8 cellular contexts compared by ENCODE assay signal in the genomic region with DNA sequence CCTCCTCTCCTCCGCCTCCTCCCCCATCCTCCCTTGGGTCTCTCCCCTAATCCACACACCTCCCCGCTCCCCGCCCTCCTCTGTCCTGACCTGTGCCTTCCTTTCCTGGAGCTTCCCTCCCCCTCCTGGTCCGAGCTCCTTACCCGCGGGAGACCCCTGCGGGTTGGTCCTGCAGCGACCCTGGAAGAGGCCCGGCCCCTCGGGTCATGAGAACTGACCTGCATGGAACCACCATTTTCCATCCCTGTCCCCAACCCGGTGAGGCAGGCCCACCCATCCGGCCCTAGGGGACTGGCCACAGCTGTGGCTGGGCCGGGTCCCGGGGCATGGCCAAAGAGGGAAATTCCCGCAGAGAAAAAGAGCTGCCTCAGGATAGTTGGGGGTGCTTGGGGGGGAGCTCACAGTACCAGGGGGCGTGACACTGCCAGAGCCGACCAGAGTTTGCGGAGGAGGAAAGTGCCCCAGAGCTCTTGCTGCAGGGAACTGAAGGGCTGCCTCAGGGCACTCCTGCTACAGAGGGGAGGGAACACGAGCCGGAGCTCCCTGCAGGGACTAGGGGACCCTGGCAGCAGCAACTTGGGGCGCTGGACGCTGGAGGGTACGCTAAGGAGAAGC. TPM values are rescaled to one million over a fixed set of nuclear protein-coding genes. Genes with fewer than 3 reads are reported as not detected.
DNase-seq lines count a peak whose midpoint lies in the region; ATAC-seq and TF ChIP-seq lines count a peak whose summit lies in the region.

No MANE protein-coding gene starts in this region.

- H3K27ac ChIP-seq in CD4-positive, CD25-positive, alpha-beta regulatory T cell (ENCODE audit: insufficient read depth, low read length, poor library complexity, severe bottlenecking) = no peak overlapping the region
- H3K27ac ChIP-seq in HUES6 (ENCODE audit: low read depth, low read length) = peak overlapping the region; percentile 75; the same call in 1 of the 2 replicates

- H3K4me1 ChIP-seq in CD4-positive, CD25-positive, alpha-beta regulatory T cell (ENCODE audit: control insufficient read depth, insufficient read depth, low read length, poor library complexity, severe bottlenecking) = peaks cover 34% of the 10 kb centered on the region
- peaks cover 9% of the 10 kb centered on the region for H3K4me1 ChIP-seq in HUES6 (ENCODE audit: control insufficient read depth, insufficient read depth, low read length)

- no peak overlapping the region for H3K27ac Mint-ChIP-seq in CD4-positive, CD25-positive, alpha-beta regulatory T cell
- no peak overlapping the region for H3K27ac Mint-ChIP-seq in activated CD4-positive, alpha-beta memory T cell treated with anti-CD3 and anti-CD28 coated beads for 36 hours
- H3K27ac Mint-ChIP-seq in nephron = peak overlapping the region; percentile 99 to 100 (median 99)

- no peaks in the 10 kb centered on the region for H3K9me3 ChIP-seq in CD4-positive, CD25-positive, alpha-beta regulatory T cell (ENCODE audit: control insufficient read depth in 2 of 2, low read length in 2 of 2)
- H3K9me3 ChIP-seq in HUES6 (ENCODE audit: control insufficient read depth, insufficient read depth, low read depth, low read length) = no peaks in the 10 kb centered on the region

- TF ChIP-seq CTCF in fibroblast of villous mesenchyme (IDR thresholded peaks at IDR 0.05; ENCODE audit: insufficient read depth, low read depth, low read length) (no peak), nephron (IDR thresholded peaks at IDR 0.05; ENCODE audit: unreplicated experiment in 3 of 3) (peak in 2 of 3 experiments; percentile 9 to 18)

- peak overlapping the region; percentile 19 for H3K4me3 ChIP-seq in CD4-positive, CD25-positive, alpha-beta regulatory T cell (ENCODE audit: low read depth, low read length)
- H3K4me3 ChIP-seq in HUES6 (ENCODE audit: low read depth, low read length) (peak overlapping the region; percentile 82), fibroblast of villous mesenchyme (ENCODE audit: low read depth, low read length) (peak overlapping the region; percentile 83)

- H3K9ac ChIP-seq in HUES6 (ENCODE audit: low read length) = peak overlapping the region; percentile 89

- H3K36me3 ChIP-seq in CD4-positive, CD25-positive, alpha-beta regulatory T cell (ENCODE audit: control insufficient read depth, insufficient read depth, low read length) = no peaks in the 10 kb centered on the region
- peaks cover 29% of the 10 kb centered on the region for H3K36me3 ChIP-seq in HUES6 (ENCODE audit: control insufficient read depth, insufficient read depth, low read length)

- POLR2A ChIA-PET in activated CD4-positive, alpha-beta memory T cell treated with anti-CD3 and anti-CD28 coated beads for 36 hours (lab: Charles Lee) = interaction anchor here (0.7 to 1.2 kb wide), 3 partner anchors 22 to 33 kb away, joined by 3 to 4 read pairs (median 3); no protein-coding TSS in a partner anchor

- H3K27me3 ChIP-seq in CD4-positive, CD25-positive, alpha-beta regulatory T cell (ENCODE audit: control insufficient read depth, insufficient read depth, low read length) = peaks cover 37% of the 10 kb centered on the region
- H3K27me3 ChIP-seq in HUES6 (ENCODE audit: control insufficient read depth, insufficient read depth, low read length) = peaks cover 18% of the 10 kb centered on the region

- peaks cover 75% of the 10 kb centered on the region for H3K27me3 Mint-ChIP-seq in CD4-positive, CD25-positive, alpha-beta regulatory T cell
- peaks cover 53% of the 10 kb centered on the region for H3K27me3 Mint-ChIP-seq in activated CD4-positive, alpha-beta memory T cell treated with anti-CD3 and anti-CD28 coated beads for 36 hours
- H3K27me3 Mint-ChIP-seq in nephron (ENCODE audit: low read depth) = peaks cover 5% of the 10 kb centered on the region

- DNase-seq in CD4-positive, CD25-positive, alpha-beta regulatory T cell = no peak
- peak; percentile 25 for DNase-seq in activated CD4-positive, alpha-beta memory T cell treated with anti-CD3 and anti-CD28 coated beads for 36 hours
- DNase-seq in fibroblast of villous mesenchyme (ENCODE audit: low read depth) (peak; percentile 37), NCI-H1048 (lab: John Stamatoyannopoulos, UW) (no peak)

- peak overlapping the region; percentile 57 to 88 (median 86) for H3K4me3 Mint-ChIP-seq in CD4-positive, CD25-positive, alpha-beta regulatory T cell
- H3K4me3 Mint-ChIP-seq in activated CD4-positive, alpha-beta memory T cell treated with anti-CD3 and anti-CD28 coated beads for 36 hours = peak overlapping the region; percentile 60
- peak overlapping the region; percentile 98 to 100 (median 99) for H3K4me3 Mint-ChIP-seq in nephron

- intact Hi-C loops in activated CD4-positive, alpha-beta memory T cell treated with anti-CD3 and anti-CD28 coated beads for 36 hours (cut with micrococcal nuclease) = loop anchor here (1.0 kb wide), 1 partner anchor 22 kb away; no protein-coding TSS in a partner anchor

- ATAC-seq in CD4-positive, CD25-positive, alpha-beta regulatory T cell (ENCODE audit: low read depth in 2 of 2) = peak; percentile 20 to 21
- ATAC-seq in GM18868 (IDR thresholded peaks at IDR 0.05; ENCODE audit: unreplicated experiment) (peak; percentile 3), HG02970 (IDR thresholded peaks at IDR 0.05; ENCODE audit: low FRiP score, unreplicated experiment) (no peak)

- H3K36me3 Mint-ChIP-seq in CD4-positive, CD25-positive, alpha-beta regulatory T cell = peaks cover 4% of the 10 kb centered on the region
- H3K36me3 Mint-ChIP-seq in activated CD4-positive, alpha-beta memory T cell treated with anti-CD3 and anti-CD28 coated beads for 36 hours = no peaks in the 10 kb centered on the region
- peaks cover 30% of the 10 kb centered on the region for H3K36me3 Mint-ChIP-seq in nephron (ENCODE audit: low read depth)

- CTCF ChIA-PET in activated CD4-positive, alpha-beta memory T cell treated with anti-CD3 and anti-CD28 coated beads for 36 hours (lab: Charles Lee) = interaction anchor here (0.9 to 3.7 kb wide), 14 partner anchors 9 to 99 kb away, joined by 3 to 51 read pairs (median 6); a partner anchor contains a TSS

- peaks cover 0 to 37% (median 20%) of the 10 kb centered on the region in 4 donors for H3K4me1 Mint-ChIP-seq in CD4-positive, CD25-positive, alpha-beta regulatory T cell
- peaks cover 33% of the 10 kb centered on the region for H3K4me1 Mint-ChIP-seq in activated CD4-positive, alpha-beta memory T cell treated with anti-CD3 and anti-CD28 coated beads for 36 hours (ENCODE audit: low read depth)
- H3K4me1 Mint-ChIP-seq in nephron = peaks cover 31% of the 10 kb centered on the region

- peaks cover 0 to 3% (median 0%) of the 10 kb centered on the region in 7 donors for H3K9me3 Mint-ChIP-seq in CD4-positive, CD25-positive, alpha-beta regulatory T cell
- H3K9me3 Mint-ChIP-seq in activated CD4-positive, alpha-beta memory T cell treated with anti-CD3 and anti-CD28 coated beads for 36 hours = no peaks in the 10 kb centered on the region
- no peaks in the 10 kb centered on the region for H3K9me3 Mint-ChIP-seq in nephron

RNA-seq across cellular contexts. Expression of a gene that starts 0.6 kb away (rescaled TPM):
- total RNA-seq in CD4-positive, CD25-positive, alpha-beta regulatory T cell = 7.4 TPM
- polyA plus RNA-seq in CD4-positive, CD25-positive, alpha-beta regulatory T cell = under 1 TPM in 2 of 4 donors, not detected in 2; 0.07 to 0.64 TPM
- under 1 TPM; 0.33 to 0.44 TPM for total RNA-seq in activated CD4-positive, alpha-beta memory T cell treated with anti-CD3 and anti-CD28 coated beads for 36 hours
- 39.6 and 45.3 TPM in 2 replicates for total RNA-seq in fibroblast of villous mesenchyme

RNA-seq across cellular contexts. Expression of a gene that starts 13.1 kb away (rescaled TPM):
- total RNA-seq in CD4-positive, CD25-positive, alpha-beta regulatory T cell = not detected
- not detected for polyA plus RNA-seq in CD4-positive, CD25-positive, alpha-beta regulatory T cell
- total RNA-seq in activated CD4-positive, alpha-beta memory T cell treated with anti-CD3 and anti-CD28 coated beads for 36 hours = not detected
- not detected in 2 replicates for total RNA-seq in fibroblast of villous mesenchyme

RNA-seq across cellular contexts. Expression of a gene that starts 27.7 kb away (rescaled TPM):
- total RNA-seq in CD4-positive, CD25-positive, alpha-beta regulatory T cell = 5.0 TPM
- 1 to 10 TPM; 1.1 to 1.9 (median 1.3) TPM for polyA plus RNA-seq in CD4-positive, CD25-positive, alpha-beta regulatory T cell
- 10 to 100 TPM in 1 of 2 experiments, 1 to 10 TPM in 1; 9.9 to 10.7 TPM for total RNA-seq in activated CD4-positive, alpha-beta memory T cell treated with anti-CD3 and anti-CD28 coated beads for 36 hours
- total RNA-seq in fibroblast of villous mesenchyme = 1.7 and 2.6 TPM in 2 replicates

RNA-seq across cellular contexts. Expression of a gene that starts 28.6 kb away (rescaled TPM):
- not detected for total RNA-seq in CD4-positive, CD25-positive, alpha-beta regulatory T cell
- polyA plus RNA-seq in CD4-positive, CD25-positive, alpha-beta regulatory T cell = not detected
- not detected for total RNA-seq in activated CD4-positive, alpha-beta memory T cell treated with anti-CD3 and anti-CD28 coated beads for 36 hours
- not detected in 2 replicates for total RNA-seq in fibroblast of villous mesenchyme

RNA-seq across cellular contexts. Expression of a gene that starts 30.1 kb away (rescaled TPM):
- total RNA-seq in CD4-positive, CD25-positive, alpha-beta regulatory T cell = not detected
- not detected for polyA plus RNA-seq in CD4-positive, CD25-positive, alpha-beta regulatory T cell
- not detected for total RNA-seq in activated CD4-positive, alpha-beta memory T cell treated with anti-CD3 and anti-CD28 coated beads for 36 hours
- 0.64 TPM in 1 of 2 replicates, not detected in the other for total RNA-seq in fibroblast of villous mesenchyme

Comparison
In these comparisons a context has a peak if more than half of its experiments do, and no peak if none do; other contexts are left out.
1. DNase-seq: peak in activated CD4-positive, alpha-beta memory T cell treated with anti-CD3 and anti-CD28 coated beads for 36 hours (single experiment) and fibroblast of villous mesenchyme (single experiment); none in CD4-positive, CD25-positive, alpha-beta regulatory T cell (0 of 3) and NCI-H1048 (single experiment).
2. H3K4me3 ChIP-seq: peak in every context shown above with its lines; median percentile 83 in fibroblast of villous mesenchyme; 82 in HUES6; 19 in CD4-positive, CD25-positive, alpha-beta regulatory T cell.
3. H3K27ac Mint-ChIP-seq: peak in nephron (3 of 3); none in CD4-positive, CD25-positive, alpha-beta regulatory T cell (0 of 3) and activated CD4-positive, alpha-beta memory T cell treated with anti-CD3 and anti-CD28 coated beads for 36 hours (single experiment).
4. Peak in every context shown above with its lines, with median percentiles within 50 percentile points of each other: H3K4me3 Mint-ChIP-seq.